1 cellular context compared by ENCODE assay signal in the genomic region with DNA sequence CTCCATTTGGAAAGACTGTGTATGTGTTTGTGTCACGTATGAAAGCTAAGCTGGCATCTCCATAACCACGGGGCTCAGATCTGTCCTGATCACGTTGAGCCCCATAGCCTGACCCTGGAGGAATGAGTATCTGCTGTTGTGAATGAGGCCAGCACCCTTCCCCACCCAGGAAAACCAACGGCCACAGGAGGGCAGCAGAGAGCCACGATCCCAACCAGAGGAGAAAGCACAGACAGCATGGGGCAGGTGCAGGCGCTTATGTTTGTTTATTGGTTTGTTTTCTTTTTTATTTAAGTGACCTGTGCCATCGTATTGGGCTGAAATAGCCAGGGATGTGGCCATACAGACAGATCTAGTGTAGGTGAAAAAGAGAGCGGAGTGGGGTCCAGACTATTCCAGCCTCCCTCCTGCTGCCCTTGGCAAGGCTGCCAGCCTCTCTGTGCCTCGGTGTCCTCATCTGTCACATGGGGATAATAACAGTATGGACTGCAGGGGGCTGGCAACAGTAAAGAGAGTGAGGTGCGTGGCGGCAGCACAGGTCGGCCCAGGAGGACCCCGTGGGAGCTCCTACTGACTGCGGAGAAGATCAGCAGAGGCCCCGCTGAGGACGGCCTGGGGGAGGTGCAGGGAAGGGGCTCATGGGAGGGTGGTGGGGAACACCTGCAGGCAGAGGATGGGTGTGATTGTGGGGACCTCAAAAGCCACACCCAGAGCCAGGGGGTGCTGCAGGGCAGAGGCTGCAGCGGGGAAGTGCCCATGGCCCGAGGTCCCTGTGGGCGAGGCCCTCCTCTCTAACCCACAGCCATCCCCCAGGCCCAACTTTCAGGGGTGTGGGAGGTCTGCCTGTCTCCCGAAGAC.
TF ChIP-seq lines count a peak whose summit lies in the region.

No MANE protein-coding gene starts in this region.

TF ChIP-seq in K562, 482 proteins besides CTCF, POLR2A, EP300 and RAD21 (continued from another document and continues in another):
- TF ChIP-seq, protein P1, sequence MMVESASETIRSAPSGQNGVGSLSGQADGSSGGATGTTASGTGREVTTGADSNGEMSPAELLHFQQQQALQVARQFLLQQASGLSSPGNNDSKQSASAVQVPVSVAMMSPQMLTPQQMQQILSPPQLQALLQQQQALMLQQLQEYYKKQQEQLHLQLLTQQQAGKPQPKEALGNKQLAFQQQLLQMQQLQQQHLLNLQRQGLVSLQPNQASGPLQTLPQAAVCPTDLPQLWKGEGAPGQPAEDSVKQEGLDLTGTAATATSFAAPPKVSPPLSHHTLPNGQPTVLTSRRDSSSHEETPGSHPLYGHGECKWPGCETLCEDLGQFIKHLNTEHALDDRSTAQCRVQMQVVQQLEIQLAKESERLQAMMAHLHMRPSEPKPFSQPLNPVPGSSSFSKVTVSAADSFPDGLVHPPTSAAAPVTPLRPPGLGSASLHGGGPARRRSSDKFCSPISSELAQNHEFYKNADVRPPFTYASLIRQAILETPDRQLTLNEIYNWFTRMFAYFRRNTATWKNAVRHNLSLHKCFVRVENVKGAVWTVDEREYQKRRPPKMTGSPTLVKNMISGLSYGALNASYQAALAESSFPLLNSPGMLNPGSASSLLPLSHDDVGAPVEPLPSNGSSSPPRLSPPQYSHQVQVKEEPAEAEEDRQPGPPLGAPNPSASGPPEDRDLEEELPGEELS (CRISPR knock-in tag; IDR thresholded peaks at IDR 0.05; ENCODE audit: borderline replicate concordance), result no peak
- TF ChIP-seq, protein P2, sequence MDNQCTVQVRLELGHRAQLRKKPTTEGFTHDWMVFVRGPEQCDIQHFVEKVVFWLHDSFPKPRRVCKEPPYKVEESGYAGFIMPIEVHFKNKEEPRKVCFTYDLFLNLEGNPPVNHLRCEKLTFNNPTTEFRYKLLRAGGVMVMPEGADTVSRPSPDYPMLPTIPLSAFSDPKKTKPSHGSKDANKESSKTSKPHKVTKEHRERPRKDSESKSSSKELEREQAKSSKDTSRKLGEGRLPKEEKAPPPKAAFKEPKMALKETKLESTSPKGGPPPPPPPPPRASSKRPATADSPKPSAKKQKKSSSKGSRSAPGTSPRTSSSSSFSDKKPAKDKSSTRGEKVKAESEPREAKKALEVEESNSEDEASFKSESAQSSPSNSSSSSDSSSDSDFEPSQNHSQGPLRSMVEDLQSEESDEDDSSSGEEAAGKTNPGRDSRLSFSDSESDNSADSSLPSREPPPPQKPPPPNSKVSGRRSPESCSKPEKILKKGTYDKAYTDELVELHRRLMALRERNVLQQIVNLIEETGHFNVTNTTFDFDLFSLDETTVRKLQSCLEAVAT (IDR thresholded peaks at IDR 0.05), result 0 out of 4 replicates have a peak, but pooled peaks of 1 of the 2 experiments have one; percentile 24
- TF ChIP-seq ZNF12 (CRISPR knock-in tag; IDR thresholded peaks at IDR 0.05), result no peak
- TF ChIP-seq TGIF2 (CRISPR knock-in tag; IDR thresholded peaks at IDR 0.05), result no peak
- peak; percentile 19; the same call in 1 of the 2 replicates for TF ChIP-seq L3MBTL2 (IDR thresholded peaks at IDR 0.05)
- TF ChIP-seq, protein P3, sequence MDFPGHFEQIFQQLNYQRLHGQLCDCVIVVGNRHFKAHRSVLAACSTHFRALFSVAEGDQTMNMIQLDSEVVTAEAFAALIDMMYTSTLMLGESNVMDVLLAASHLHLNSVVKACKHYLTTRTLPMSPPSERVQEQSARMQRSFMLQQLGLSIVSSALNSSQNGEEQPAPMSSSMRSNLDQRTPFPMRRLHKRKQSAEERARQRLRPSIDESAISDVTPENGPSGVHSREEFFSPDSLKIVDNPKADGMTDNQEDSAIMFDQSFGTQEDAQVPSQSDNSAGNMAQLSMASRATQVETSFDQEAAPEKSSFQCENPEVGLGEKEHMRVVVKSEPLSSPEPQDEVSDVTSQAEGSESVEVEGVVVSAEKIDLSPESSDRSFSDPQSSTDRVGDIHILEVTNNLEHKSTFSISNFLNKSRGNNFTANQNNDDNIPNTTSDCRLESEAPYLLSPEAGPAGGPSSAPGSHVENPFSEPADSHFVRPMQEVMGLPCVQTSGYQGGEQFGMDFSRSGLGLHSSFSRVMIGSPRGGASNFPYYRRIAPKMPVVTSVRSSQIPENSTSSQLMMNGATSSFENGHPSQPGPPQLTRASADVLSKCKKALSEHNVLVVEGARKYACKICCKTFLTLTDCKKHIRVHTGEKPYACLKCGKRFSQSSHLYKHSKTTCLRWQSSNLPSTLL (IDR thresholded peaks at IDR 0.05), result no peak
- TF ChIP-seq, protein P4, sequence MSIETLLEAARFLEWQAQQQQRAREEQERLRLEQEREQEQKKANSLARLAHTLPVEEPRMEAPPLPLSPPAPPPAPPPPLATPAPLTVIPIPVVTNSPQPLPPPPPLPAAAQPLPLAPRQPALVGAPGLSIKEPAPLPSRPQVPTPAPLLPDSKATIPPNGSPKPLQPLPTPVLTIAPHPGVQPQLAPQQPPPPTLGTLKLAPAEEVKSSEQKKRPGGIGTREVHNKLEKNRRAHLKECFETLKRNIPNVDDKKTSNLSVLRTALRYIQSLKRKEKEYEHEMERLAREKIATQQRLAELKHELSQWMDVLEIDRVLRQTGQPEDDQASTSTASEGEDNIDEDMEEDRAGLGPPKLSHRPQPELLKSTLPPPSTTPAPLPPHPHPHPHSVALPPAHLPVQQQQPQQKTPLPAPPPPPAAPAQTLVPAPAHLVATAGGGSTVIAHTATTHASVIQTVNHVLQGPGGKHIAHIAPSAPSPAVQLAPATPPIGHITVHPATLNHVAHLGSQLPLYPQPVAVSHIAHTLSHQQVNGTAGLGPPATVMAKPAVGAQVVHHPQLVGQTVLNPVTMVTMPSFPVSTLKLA (conservative IDR thresholded peaks at IDR 0.05), result peak; percentile 44 to 66
- no peak for TF ChIP-seq KLF10 (CRISPR knock-in tag; IDR thresholded peaks at IDR 0.05)
- TF ChIP-seq LCOR (CRISPR knock-in tag; IDR thresholded peaks at IDR 0.05), result peak; percentile 39; the same call in 1 of the 2 replicates
- TF ChIP-seq ZNF561 (CRISPR knock-in tag; conservative IDR thresholded peaks at IDR 0.05), result no peak
- 0 out of 2 replicates have a peak, but pooled peaks have one; percentile 32 for TF ChIP-seq CBFB (CRISPR knock-in tag; IDR thresholded peaks at IDR 0.05)
- TF ChIP-seq ILF3 (IDR thresholded peaks at IDR 0.05; ENCODE audit: borderline replicate concordance), result no peak
- no peak for TF ChIP-seq ZNF696 (CRISPR knock-in tag; conservative IDR thresholded peaks at IDR 0.05)
- peak; percentile 50; the same call in 1 of the 2 replicates for TF ChIP-seq GABPB1 (CRISPR knock-in tag; IDR thresholded peaks at IDR 0.05)
- TF ChIP-seq POLR2AphosphoS5 (IDR thresholded peaks at IDR 0.05; ENCODE audit: control insufficient read depth, insufficient read depth, low read depth, low read length), result no peak
- 0 out of 2 replicates have a peak, but pooled peaks have one; percentile 66 for TF ChIP-seq GTF2F1 (IDR thresholded peaks at IDR 0.05; ENCODE audit: low read depth, low read length)
- TF ChIP-seq HDGF (IDR thresholded peaks at IDR 0.05), result 0 out of 2 replicates have a peak, but pooled peaks have one; percentile 37
- TF ChIP-seq BRD9 (IDR thresholded peaks at IDR 0.05; ENCODE audit: low read depth, partially characterized antibody), result peak; percentile 78
- TF ChIP-seq, protein P5, sequence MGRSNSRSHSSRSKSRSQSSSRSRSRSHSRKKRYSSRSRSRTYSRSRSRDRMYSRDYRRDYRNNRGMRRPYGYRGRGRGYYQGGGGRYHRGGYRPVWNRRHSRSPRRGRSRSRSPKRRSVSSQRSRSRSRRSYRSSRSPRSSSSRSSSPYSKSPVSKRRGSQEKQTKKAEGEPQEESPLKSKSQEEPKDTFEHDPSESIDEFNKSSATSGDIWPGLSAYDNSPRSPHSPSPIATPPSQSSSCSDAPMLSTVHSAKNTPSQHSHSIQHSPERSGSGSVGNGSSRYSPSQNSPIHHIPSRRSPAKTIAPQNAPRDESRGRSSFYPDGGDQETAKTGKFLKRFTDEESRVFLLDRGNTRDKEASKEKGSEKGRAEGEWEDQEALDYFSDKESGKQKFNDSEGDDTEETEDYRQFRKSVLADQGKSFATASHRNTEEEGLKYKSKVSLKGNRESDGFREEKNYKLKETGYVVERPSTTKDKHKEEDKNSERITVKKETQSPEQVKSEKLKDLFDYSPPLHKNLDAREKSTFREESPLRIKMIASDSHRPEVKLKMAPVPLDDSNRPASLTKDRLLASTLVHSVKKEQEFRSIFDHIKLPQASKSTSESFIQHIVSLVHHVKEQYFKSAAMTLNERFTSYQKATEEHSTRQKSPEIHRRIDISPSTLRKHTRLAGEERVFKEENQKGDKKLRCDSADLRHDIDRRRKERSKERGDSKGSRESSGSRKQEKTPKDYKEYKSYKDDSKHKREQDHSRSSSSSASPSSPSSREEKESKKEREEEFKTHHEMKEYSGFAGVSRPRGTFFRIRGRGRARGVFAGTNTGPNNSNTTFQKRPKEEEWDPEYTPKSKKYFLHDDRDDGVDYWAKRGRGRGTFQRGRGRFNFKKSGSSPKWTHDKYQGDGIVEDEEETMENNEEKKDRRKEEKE (IDR thresholded peaks at IDR 0.05; ENCODE audit: borderline replicate concordance in 1 of 2, control insufficient read depth in 1 of 2, low read depth in 2 of 2, low read length in 1 of 2), result no peak
- no peak for TF ChIP-seq PTBP1 (IDR thresholded peaks at IDR 0.05; ENCODE audit: low read depth, low read length)
- TF ChIP-seq, protein P6, sequence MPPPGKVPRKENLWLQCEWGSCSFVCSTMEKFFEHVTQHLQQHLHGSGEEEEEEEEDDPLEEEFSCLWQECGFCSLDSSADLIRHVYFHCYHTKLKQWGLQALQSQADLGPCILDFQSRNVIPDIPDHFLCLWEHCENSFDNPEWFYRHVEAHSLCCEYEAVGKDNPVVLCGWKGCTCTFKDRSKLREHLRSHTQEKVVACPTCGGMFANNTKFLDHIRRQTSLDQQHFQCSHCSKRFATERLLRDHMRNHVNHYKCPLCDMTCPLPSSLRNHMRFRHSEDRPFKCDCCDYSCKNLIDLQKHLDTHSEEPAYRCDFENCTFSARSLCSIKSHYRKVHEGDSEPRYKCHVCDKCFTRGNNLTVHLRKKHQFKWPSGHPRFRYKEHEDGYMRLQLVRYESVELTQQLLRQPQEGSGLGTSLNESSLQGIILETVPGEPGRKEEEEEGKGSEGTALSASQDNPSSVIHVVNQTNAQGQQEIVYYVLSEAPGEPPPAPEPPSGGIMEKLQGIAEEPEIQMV (tag; conservative IDR thresholded peaks at IDR 0.05; ENCODE audit: low read depth), result no peak
- TF ChIP-seq ZNF785 (CRISPR knock-in tag; IDR thresholded peaks at IDR 0.05), result no peak
- no peak for TF ChIP-seq CCAR2 (IDR thresholded peaks at IDR 0.05; ENCODE audit: low read depth, low read length)
- TF ChIP-seq, protein P7, sequence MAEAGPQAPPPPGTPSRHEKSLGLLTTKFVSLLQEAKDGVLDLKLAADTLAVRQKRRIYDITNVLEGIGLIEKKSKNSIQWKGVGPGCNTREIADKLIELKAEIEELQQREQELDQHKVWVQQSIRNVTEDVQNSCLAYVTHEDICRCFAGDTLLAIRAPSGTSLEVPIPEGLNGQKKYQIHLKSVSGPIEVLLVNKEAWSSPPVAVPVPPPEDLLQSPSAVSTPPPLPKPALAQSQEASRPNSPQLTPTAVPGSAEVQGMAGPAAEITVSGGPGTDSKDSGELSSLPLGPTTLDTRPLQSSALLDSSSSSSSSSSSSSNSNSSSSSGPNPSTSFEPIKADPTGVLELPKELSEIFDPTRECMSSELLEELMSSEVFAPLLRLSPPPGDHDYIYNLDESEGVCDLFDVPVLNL (CRISPR knock-in tag; IDR thresholded peaks at IDR 0.05; ENCODE audit: low read depth), result 0 out of 2 replicates have a peak, but pooled peaks have one; percentile 8
- TF ChIP-seq CC2D1A (IDR thresholded peaks at IDR 0.05), result peak; percentile 64; the same call in 1 of the 2 replicates
- TF ChIP-seq ZNF589 (CRISPR knock-in tag; IDR thresholded peaks at IDR 0.05; ENCODE audit: low read depth), result no peak
- TF ChIP-seq ATF7 (IDR thresholded peaks at IDR 0.05), result 0 out of 2 replicates have a peak, but pooled peaks have one; percentile 38
- no peak for TF ChIP-seq TCF7 (IDR thresholded peaks at IDR 0.05; ENCODE audit: borderline replicate concordance)
- TF ChIP-seq, protein P8, sequence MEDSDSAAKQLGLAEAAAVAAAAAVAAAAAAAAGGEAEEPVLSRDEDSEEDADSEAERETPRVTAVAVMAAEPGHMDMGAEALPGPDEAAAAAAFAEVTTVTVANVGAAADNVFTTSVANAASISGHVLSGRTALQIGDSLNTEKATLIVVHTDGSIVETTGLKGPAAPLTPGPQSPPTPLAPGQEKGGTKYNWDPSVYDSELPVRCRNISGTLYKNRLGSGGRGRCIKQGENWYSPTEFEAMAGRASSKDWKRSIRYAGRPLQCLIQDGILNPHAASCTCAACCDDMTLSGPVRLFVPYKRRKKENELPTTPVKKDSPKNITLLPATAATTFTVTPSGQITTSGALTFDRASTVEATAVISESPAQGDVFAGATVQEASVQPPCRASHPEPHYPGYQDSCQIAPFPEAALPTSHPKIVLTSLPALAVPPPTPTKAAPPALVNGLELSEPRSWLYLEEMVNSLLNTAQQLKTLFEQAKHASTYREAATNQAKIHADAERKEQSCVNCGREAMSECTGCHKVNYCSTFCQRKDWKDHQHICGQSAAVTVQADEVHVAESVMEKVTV (CRISPR knock-in tag; IDR thresholded peaks at IDR 0.05), result peak; percentile 60
- no peak for TF ChIP-seq IRF2 (CRISPR knock-in tag; IDR thresholded peaks at IDR 0.05)
- peak in 1 of 2 experiments; percentile 9; a peak in 1 of 4 replicates for TF ChIP-seq KDM1A (IDR thresholded peaks at IDR 0.05)
- peak; percentile 16; the same call in 1 of the 2 replicates for TF ChIP-seq JUN (IDR thresholded peaks at IDR 0.05; ENCODE audit: borderline replicate concordance, low read depth, low read length)
- TF ChIP-seq JUN (CRISPR knock-in tag; IDR thresholded peaks at IDR 0.05; ENCODE audit: borderline replicate concordance), result no peak
- TF ChIP-seq, protein P9, sequence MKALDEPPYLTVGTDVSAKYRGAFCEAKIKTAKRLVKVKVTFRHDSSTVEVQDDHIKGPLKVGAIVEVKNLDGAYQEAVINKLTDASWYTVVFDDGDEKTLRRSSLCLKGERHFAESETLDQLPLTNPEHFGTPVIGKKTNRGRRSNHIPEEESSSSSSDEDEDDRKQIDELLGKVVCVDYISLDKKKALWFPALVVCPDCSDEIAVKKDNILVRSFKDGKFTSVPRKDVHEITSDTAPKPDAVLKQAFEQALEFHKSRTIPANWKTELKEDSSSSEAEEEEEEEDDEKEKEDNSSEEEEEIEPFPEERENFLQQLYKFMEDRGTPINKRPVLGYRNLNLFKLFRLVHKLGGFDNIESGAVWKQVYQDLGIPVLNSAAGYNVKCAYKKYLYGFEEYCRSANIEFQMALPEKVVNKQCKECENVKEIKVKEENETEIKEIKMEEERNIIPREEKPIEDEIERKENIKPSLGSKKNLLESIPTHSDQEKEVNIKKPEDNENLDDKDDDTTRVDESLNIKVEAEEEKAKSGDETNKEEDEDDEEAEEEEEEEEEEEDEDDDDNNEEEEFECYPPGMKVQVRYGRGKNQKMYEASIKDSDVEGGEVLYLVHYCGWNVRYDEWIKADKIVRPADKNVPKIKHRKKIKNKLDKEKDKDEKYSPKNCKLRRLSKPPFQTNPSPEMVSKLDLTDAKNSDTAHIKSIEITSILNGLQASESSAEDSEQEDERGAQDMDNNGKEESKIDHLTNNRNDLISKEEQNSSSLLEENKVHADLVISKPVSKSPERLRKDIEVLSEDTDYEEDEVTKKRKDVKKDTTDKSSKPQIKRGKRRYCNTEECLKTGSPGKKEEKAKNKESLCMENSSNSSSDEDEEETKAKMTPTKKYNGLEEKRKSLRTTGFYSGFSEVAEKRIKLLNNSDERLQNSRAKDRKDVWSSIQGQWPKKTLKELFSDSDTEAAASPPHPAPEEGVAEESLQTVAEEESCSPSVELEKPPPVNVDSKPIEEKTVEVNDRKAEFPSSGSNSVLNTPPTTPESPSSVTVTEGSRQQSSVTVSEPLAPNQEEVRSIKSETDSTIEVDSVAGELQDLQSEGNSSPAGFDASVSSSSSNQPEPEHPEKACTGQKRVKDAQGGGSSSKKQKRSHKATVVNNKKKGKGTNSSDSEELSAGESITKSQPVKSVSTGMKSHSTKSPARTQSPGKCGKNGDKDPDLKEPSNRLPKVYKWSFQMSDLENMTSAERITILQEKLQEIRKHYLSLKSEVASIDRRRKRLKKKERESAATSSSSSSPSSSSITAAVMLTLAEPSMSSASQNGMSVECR (CRISPR knock-in tag; IDR thresholded peaks at IDR 0.05), result peak; percentile 59; the same call in 1 of the 2 replicates
- TF ChIP-seq KDM2B (CRISPR knock-in tag; IDR thresholded peaks at IDR 0.05), result no peak
- 0 out of 2 replicates have a peak, but pooled peaks have one; percentile 8 for TF ChIP-seq MAFK (IDR thresholded peaks at IDR 0.05; ENCODE audit: low read length)
